9 cellular contexts compared by ENCODE assay signal in the genomic region with DNA sequence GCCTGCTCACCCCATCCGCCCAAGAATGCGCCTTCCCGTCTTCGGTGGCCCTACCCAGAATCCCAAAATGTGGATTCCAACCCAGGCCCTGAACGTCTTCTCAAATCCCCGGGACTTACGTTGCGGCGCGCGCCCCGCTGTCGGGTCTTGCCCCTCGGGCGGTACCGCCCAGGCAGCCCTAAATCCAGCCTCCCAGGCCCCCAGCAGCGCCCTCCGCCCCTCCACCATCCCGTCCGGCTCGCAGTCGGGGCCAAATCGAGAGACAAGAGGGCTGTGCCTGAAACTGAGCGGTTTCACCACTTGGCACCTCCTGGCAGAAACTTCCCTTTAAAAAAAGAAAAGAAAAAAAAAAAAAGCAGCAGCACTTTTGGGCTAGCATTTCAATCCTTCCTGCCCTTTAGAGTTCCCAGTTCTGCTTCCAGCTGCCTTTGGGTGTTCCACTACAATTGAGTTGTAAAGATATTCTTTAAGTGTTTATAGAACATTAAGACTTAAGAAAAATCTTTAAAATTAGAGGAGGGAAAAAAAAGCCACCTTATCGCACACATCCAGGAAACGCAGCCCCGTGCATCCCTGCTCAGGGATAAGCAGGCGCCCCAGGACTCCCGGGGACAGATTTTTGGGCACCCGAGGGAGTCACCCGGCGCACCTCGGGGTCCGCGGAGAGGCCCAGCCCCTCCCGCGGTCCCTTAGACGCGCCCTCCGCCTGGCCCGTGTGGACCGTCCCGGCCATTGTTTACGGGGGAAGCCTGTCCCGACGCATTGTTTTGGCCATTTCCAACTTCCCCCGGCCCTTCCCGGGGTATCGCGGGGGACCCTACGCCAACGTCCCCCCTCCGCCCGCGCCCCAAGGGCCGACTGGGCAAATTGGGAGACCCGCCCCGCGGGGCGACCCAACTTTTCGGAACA. TPM values are rescaled to one million over a fixed set of nuclear protein-coding genes. Genes with fewer than 3 reads are reported as not detected.
A peak's percentile ranks its signal among the peaks of the same experiment; 100 is the strongest.
DNase-seq lines count a peak whose midpoint lies in the region; ATAC-seq, FAIRE-seq and TF ChIP-seq lines count a peak whose summit lies in the region.
"Had no signal": no experiment of that assay in that cellular context is flagged by ENCODE, and none has a peak within 500 bp of the region (broad histone marks: within the 10 kb centered on the region; RNA-seq: fewer than 3 reads in every experiment).

No MANE protein-coding gene starts in this region.

- FAIRE-seq in K562 (lab: Jason Lieb, UNC): peak; percentile 23

- TF ChIP-seq RAD21 in K562 (CRISPR knock-in tag; conservative IDR thresholded peaks at IDR 0.05 in 1 of 2, IDR thresholded peaks at IDR 0.05 in 1 of 2): no peak

- intact Hi-C loops in activated CD4-positive, alpha-beta T cell treated with anti-CD3 and anti-CD28 coated beads, Interleukin-2, amount 10 ng/mL, durations not matched to agents 24 days and 14 days (cut with micrococcal nuclease): loop anchor here (1.0 to 2.0 kb wide), 2 partner anchors 107 to 173 kb away; partner anchors contain the start of gene DMC1
- intact Hi-C loops in K562 (cut with micrococcal nuclease): no loop called here

- in situ Hi-C loops in K562 (cut with MboI): no loop called here

- 1% methylated on average over 18 of the region's 61 CpGs for WGBS in K562 (ENCODE audit: insufficient coverage, low coverage, missing lambda C conversion rate)
- under 1% methylated on average over 48 of the region's 61 CpGs for WGBS in smooth muscle cell (ENCODE audit: low lambda C conversion rate)

- H3K36me3 Mint-ChIP-seq in activated CD4-positive, alpha-beta T cell treated with anti-CD3 and anti-CD28 coated beads, Interleukin-2, amount 10 ng/mL, durations not matched to agents 24 days and 14 days (ENCODE audit: low read depth): peaks cover 1% of the 10 kb centered on the region

- peaks cover 41% of the 10 kb centered on the region for H3K4me1 Mint-ChIP-seq in activated CD4-positive, alpha-beta T cell treated with anti-CD3 and anti-CD28 coated beads, Interleukin-2, amount 10 ng/mL, durations not matched to agents 24 days and 14 days

- no peak for TF ChIP-seq EP300 in K562 (IDR thresholded peaks at IDR 0.05; ENCODE audit: low read length)

- H2AFZ ChIP-seq in K562 (ENCODE audit: low read depth, low read length): no peak overlapping the region
- peak overlapping the region; percentile 66 for H2AFZ ChIP-seq in smooth muscle cell (ENCODE audit: low read depth)

- no TSS peak for BruUV-seq in K562 (replicated peaks; lab: Mats Ljungman, UMichigan)

- H3K27me3 Mint-ChIP-seq in activated CD4-positive, alpha-beta T cell treated with anti-CD3 and anti-CD28 coated beads, Interleukin-2, amount 10 ng/mL, durations not matched to agents 24 days and 14 days: peaks cover 18% of the 10 kb centered on the region

- H3K27ac ChIP-seq in K562 (ENCODE audit: extremely low read depth, low read depth, low read length) (peak overlapping the region; percentile 85), iPS-20b (ENCODE audit: low read length) (peak overlapping the region; percentile 71), smooth muscle cell (ENCODE audit: low read depth) (no peak overlapping the region)

- H3K36me3 ChIP-seq in K562 (ENCODE audit: control insufficient read depth, insufficient read depth, low read length): no peaks in the 10 kb centered on the region
- H3K36me3 ChIP-seq in iPS-20b (ENCODE audit: insufficient read depth, low read depth, low read length): no peaks in the 10 kb centered on the region
- no peaks in the 10 kb centered on the region for H3K36me3 ChIP-seq in smooth muscle cell (ENCODE audit: low read depth)

- peak overlapping the region; percentile 85 for H3K4me3 Mint-ChIP-seq in activated CD4-positive, alpha-beta T cell treated with anti-CD3 and anti-CD28 coated beads, Interleukin-2, amount 10 ng/mL, durations not matched to agents 24 days and 14 days

- H3K9me3 ChIP-seq in K562 (replicated peaks; ENCODE audit: control insufficient read depth, insufficient read depth, low read depth, low read length) (no peaks in the 10 kb centered on the region), iPS-20b (ENCODE audit: insufficient read depth, low read depth, low read length) (no peaks in the 10 kb centered on the region), smooth muscle cell (replicated peaks; ENCODE audit: low read depth) (no peaks in the 10 kb centered on the region)

- TF ChIP-seq POLR2A in K562 (conservative IDR thresholded peaks at IDR 0.05): no peak

- CTCF ChIA-PET in K562 (lab: Yijun Ruan, JAX; ENCODE audit: low intra/inter-chr PET ratio): no interaction called here

- no peaks in the 10 kb centered on the region for H4K20me1 ChIP-seq in K562 (replicated peaks; ENCODE audit: control insufficient read depth, insufficient read depth, low read length)
- peaks cover 42% of the 10 kb centered on the region for H4K20me1 ChIP-seq in smooth muscle cell (ENCODE audit: low read depth)

- H3K9me3 Mint-ChIP-seq in activated CD4-positive, alpha-beta T cell treated with anti-CD3 and anti-CD28 coated beads, Interleukin-2, amount 10 ng/mL, durations not matched to agents 24 days and 14 days: no peaks in the 10 kb centered on the region

- H3K27me3 ChIP-seq in K562 (ENCODE audit: control insufficient read depth in 2 of 2, insufficient read depth in 2 of 2, low read length in 2 of 2) (no peaks in the 10 kb centered on the region), iPS-20b (ENCODE audit: insufficient read depth, low read length) (no peaks in the 10 kb centered on the region), smooth muscle cell (ENCODE audit: low read depth) (no peaks in the 10 kb centered on the region)

- POLR2A ChIA-PET in K562 (lab: Yijun Ruan, JAX): no interaction called here

- H3K27ac Mint-ChIP-seq in activated CD4-positive, alpha-beta T cell treated with anti-CD3 and anti-CD28 coated beads, Interleukin-2, amount 10 ng/mL, durations not matched to agents 24 days and 14 days: peak overlapping the region; percentile 37

- H3K4me1 ChIP-seq in K562 (replicated peaks in 1 of 2; ENCODE audit: control insufficient read depth in 2 of 2, insufficient read depth in 2 of 2, low read length in 2 of 2): peaks cover 0 to 4% of the 10 kb centered on the region in 2 experiments; a peak in 2 of 5 replicates
- peaks cover 47% of the 10 kb centered on the region for H3K4me1 ChIP-seq in iPS-20b (ENCODE audit: insufficient read depth, low read length)
- peaks cover 40% of the 10 kb centered on the region for H3K4me1 ChIP-seq in smooth muscle cell (ENCODE audit: low read depth)

- DNase-seq in activated CD4-positive, alpha-beta T cell treated with anti-CD3 and anti-CD28 coated beads, Interleukin-2, amount 10 ng/mL, durations not matched to agents 24 days and 14 days: peak; percentile 76
- no peak for DNase-seq in activated CD4-positive, alpha-beta T cell treated with anti-CD3 and anti-CD28 coated beads, Interleukin-2, amount 50 U/mL, for 1 hour
- DNase-seq in NCI-H446 treated with DMSO at 0.1 percent for 48 hours (lab: John Stamatoyannopoulos, UW) (peak; percentile 7), K562 (ENCODE audit: extremely low read depth in 1 of 4, low spot score in 3 of 4) (peak in 2 of 4 experiments; percentile 10 to 69), smooth muscle cell (lab: John Stamatoyannopoulos, UW; ENCODE audit: unreplicated experiment) (no peak)

- no peak for TF ChIP-seq CTCF in K562 (IDR thresholded peaks at IDR 0.05 in 2 of 3, conservative IDR thresholded peaks at IDR 0.05 in 1 of 3; ENCODE audit: insufficient read depth in 2 of 3, low read depth in 1 of 3, low read length in 3 of 3)
- TF ChIP-seq CTCF in smooth muscle cell (IDR thresholded peaks at IDR 0.05; ENCODE audit: borderline replicate concordance, insufficient read depth, poor library complexity, severe bottlenecking): no peak

- H3K4me3 ChIP-seq in K562 (peak overlapping the region; percentile 60), iPS-20b (ENCODE audit: low read length) (peak overlapping the region; percentile 86), smooth muscle cell (peak overlapping the region; percentile 95)

- H3K79me2 ChIP-seq in K562 (ENCODE audit: control insufficient read depth, insufficient read depth, low read length) (peaks cover 52% of the 10 kb centered on the region), smooth muscle cell (ENCODE audit: low read depth) (peaks cover 58% of the 10 kb centered on the region)

- peak overlapping the region; percentile 78 for H3K4me2 ChIP-seq in K562 (ENCODE audit: insufficient read depth, low read length)
- peak overlapping the region; percentile 96 for H3K4me2 ChIP-seq in smooth muscle cell

- peak overlapping the region; percentile 75 to 92 for H3K9ac ChIP-seq in K562 (ENCODE audit: insufficient read depth in 1 of 2, low read depth in 2 of 2, low read length in 2 of 2)
- H3K9ac ChIP-seq in iPS-20b (ENCODE audit: low read depth, low read length): peak overlapping the region; percentile 93
- H3K9ac ChIP-seq in smooth muscle cell (ENCODE audit: low read depth): peak overlapping the region; percentile 85

- H3F3A ChIP-seq in smooth muscle cell (ENCODE audit: low read depth): no peaks in the 10 kb centered on the region

- ATAC-seq in K562 (peak; percentile 47), HG03439 (IDR thresholded peaks at IDR 0.05; ENCODE audit: unreplicated experiment) (no peak), HG02973 (IDR thresholded peaks at IDR 0.05; ENCODE audit: unreplicated experiment) (no peak)

- no peaks in the 10 kb centered on the region for H3K9me1 ChIP-seq in K562 (ENCODE audit: control insufficient read depth, insufficient read depth, low read length)

TF ChIP-seq in K562, 482 proteins besides CTCF, POLR2A, EP300 and RAD21 (continues in another document):
- peak; percentile 11; the same call in 1 of the 2 replicates for TF ChIP-seq POLR2AphosphoS5 (IDR thresholded peaks at IDR 0.05; ENCODE audit: control insufficient read depth, insufficient read depth, low read depth, low read length)

RNA-seq across cellular contexts. Expression of gene KCNJ4, which starts 57.6 kb away (rescaled TPM):
- not detected in 2 replicates for total RNA-seq in activated CD4-positive, alpha-beta T cell treated with anti-CD3 and anti-CD28 coated beads, Interleukin-2, amount 10 ng/mL, durations not matched to agents 24 days and 14 days
- 0.23 TPM in 1 of 2 replicates, not detected in the other for total RNA-seq in K562 (2011; cell fraction: chromatin; rRNA removed; ENCODE audit: low replicate concordance)
- 0.26 and 0.33 TPM in 2 replicates for total RNA-seq in K562 (2011; cell fraction: nucleolus; rRNA removed)
- total RNA-seq in K562 (2011; cell fraction: nucleoplasm; rRNA removed): not detected in 2 replicates
- total RNA-seq in K562 (2014; rRNA removed) (0.09 and 0.41 TPM in 2 replicates), K562 (2014; rRNA removed; fragmentation: Illumina TruSeq; extraction: Trizol) (not detected in 2 replicates), K562 (2015; rRNA removed; fragmentation: Illumina TruSeq; extraction: Trizol) (not detected in 2 replicates), K562 (2021) (0.13 and 0.55 TPM in 2 replicates), smooth muscle cell (0.81 TPM in 1 of 2 replicates, not detected in the other)
- polyA plus RNA-seq in K562 (2011; rRNA removed) (0.07 and 0.18 TPM in 2 replicates), K562 (2014; fragmentation: Illumina TruSeq; extraction: Trizol) (0.07 and 0.28 TPM in 2 replicates), K562 (2014; fragmentation: Nextera tagmentation; extraction: Ambion mirVana) (not detected), K562 (2014; rRNA removed) (0.20 and 0.27 TPM in 2 replicates), smooth muscle cell (not detected in 2 replicates)
- 0.13 and 0.24 TPM in 2 replicates for polyA plus RNA-seq in K562 (2011; cell fraction: cytosol; rRNA removed)
- 0.10 TPM in 2 replicates for polyA plus RNA-seq in K562 (2011; cell fraction: nucleus; rRNA removed)
- 0.07 and 0.15 TPM in 2 replicates for polyA plus RNA-seq in K562 (2012)
- 0.09 TPM in 1 of 2 replicates, not detected in the other for polyA minus RNA-seq in K562 (2011; rRNA and poly(A)+ RNA removed)
- polyA minus RNA-seq in K562 (2011; cell fraction: cytosol; rRNA and poly(A)+ RNA removed): 0.38 TPM in 1 of 2 replicates, not detected in the other
- polyA minus RNA-seq in K562 (2011; cell fraction: nucleus; rRNA and poly(A)+ RNA removed): 0.22 TPM in 1 of 2 replicates, not detected in the other
- total RNA-seq: glomerular endothelial cell had no signal

Comparison
In these comparisons a context has a peak if more than half of its experiments do, and no peak if none do; other contexts are left out.
1. DNase-seq: peak in activated CD4-positive, alpha-beta T cell treated with anti-CD3 and anti-CD28 coated beads, Interleukin-2, amount 10 ng/mL, durations not matched to agents 24 days and 14 days (single experiment) and NCI-H446 treated with DMSO at 0.1 percent for 48 hours (single experiment); none in activated CD4-positive, alpha-beta T cell treated with anti-CD3 and anti-CD28 coated beads, Interleukin-2, amount 50 U/mL, for 1 hour (single experiment) and smooth muscle cell (single experiment).
2. Peak in every context shown above with its lines, with median percentiles within 50 percentile points of each other: H3K4me3 ChIP-seq and H3K9ac ChIP-seq.